8 cellular contexts compared by ENCODE assay signal in the genomic region with DNA sequence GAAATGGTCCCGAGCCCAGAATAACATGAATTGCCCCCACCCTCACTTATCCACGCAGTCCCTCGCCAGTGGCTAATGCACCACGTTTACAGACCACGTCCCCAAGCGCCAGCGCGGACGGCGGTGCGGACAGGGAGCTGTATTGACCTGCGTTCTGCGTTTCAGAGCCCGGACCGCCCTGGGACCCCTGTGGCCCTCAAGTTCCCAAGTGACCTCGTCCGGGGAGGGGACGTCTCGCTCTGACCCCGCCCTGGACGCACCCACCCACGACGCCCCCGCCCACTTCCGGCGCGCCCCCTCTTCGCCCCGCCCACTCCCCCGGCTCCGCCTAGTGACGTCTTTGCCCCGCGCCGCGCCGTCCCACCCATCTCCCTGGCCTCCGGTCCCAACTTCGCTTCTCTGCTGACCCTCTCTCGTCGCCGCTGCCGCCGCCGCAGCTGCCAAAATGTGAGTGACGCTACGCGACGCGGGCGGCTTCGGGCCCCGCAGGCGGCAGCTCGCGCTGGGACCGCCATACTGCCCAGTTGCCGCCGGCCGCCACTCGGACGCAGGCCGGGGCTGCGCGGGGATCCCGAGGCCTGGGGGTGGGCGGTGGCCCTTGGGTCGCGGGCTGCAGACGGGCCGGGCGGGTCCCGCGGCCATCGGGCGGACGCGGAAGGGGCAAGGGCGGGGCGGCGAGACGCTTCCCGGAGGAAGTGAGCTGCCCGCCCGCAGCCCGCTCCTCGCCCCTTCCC. TPM values are rescaled to one million over a fixed set of nuclear protein-coding genes. Genes with fewer than 3 reads are reported as not detected.
A peak's percentile ranks its signal among the peaks of the same experiment; 100 is the strongest.
DNase-seq lines count a peak whose midpoint lies in the region; ATAC-seq and TF ChIP-seq lines count a peak whose summit lies in the region.

A gene with protein sequence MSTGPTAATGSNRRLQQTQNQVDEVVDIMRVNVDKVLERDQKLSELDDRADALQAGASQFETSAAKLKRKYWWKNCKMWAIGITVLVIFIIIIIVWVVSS (plus strand): TSS at position 358 of the 734 bp plus-strand sequence. CDS start 88 bp downstream, at position 446.

- TF ChIP-seq CTCF in Calu3 (IDR thresholded peaks at IDR 0.05; ENCODE audit: unreplicated experiment) (no peak), IMR-90 (conservative IDR thresholded peaks at IDR 0.05; ENCODE audit: low read depth, low read length) (no peak), foreskin fibroblast (IDR thresholded peaks at IDR 0.05; ENCODE audit: low read depth, low read length) (no peak)

- peak within 1 kb of the TSS; percentile 73 for H3K27ac Mint-ChIP-seq in Calu3 (ENCODE audit: unreplicated experiment)

- no peak for TF ChIP-seq RAD21 in IMR-90 (IDR thresholded peaks at IDR 0.05; ENCODE audit: low read length)

- CTCF ChIA-PET in Calu3 (lab: Charles Lee) = no interaction called here
- CTCF ChIA-PET in IMR-90 (lab: Yijun Ruan, JAX) = interaction anchor here (1.4 kb wide), 1 partner anchor 104 kb away, joined by 3 read pairs; no protein-coding TSS in a partner anchor

- no peaks in the 10 kb centered on the region for H3K9me3 ChIP-seq in IMR-90 (ENCODE audit: control insufficient read depth, insufficient read depth, low read length)
- peaks cover 2% of the 10 kb centered on the region for H3K9me3 ChIP-seq in neuron (ENCODE audit: low read length)

- 0 out of 2 replicates have a peak within 1 kb of the TSS, but pooled peaks have one; percentile 47 for H2BK120ac ChIP-seq in IMR-90 (ENCODE audit: low read depth, low read length)

- H3K4me1 Mint-ChIP-seq in Calu3 (ENCODE audit: low read depth, unreplicated experiment) = peaks cover 19% of the 10 kb centered on the region

- H2AFZ ChIP-seq in IMR-90 (replicated peaks; ENCODE audit: low read length, poor library complexity) (peak within 1 kb of the TSS; percentile 95), neuron (ENCODE audit: low read depth, low read length) (peak within 1 kb of the TSS; percentile 77)

- peak within 1 kb of the TSS; percentile 90 for H3K4me3 Mint-ChIP-seq in Calu3 (ENCODE audit: low read depth, unreplicated experiment)

- DNase-seq in Calu3 (peak; percentile 84), IMR-90 (peak; percentile 67), SHP77 treated with DMSO at 0.1 percent for 48 hours (lab: John Stamatoyannopoulos, UW) (peak; percentile 27), activated gamma-delta T cell (lab: John Stamatoyannopoulos, UW) (peak; percentile 73), foreskin fibroblast (peak; percentile 75 to 92), stromal cell of bone marrow (ENCODE audit: low read depth) (peak; percentile 43)

- H4K5ac ChIP-seq in IMR-90 (ENCODE audit: low read depth, low read length) = peak within 1 kb of the TSS; percentile 98

- 0% methylated on average over 15 of the region's 87 CpGs; no CpG with 5 or more reads in 1 of the 2 experiments for WGBS in IMR-90 (ENCODE audit: extremely low coverage in 2 of 2, insufficient read length in 1 of 2), 2 experiments

- H3K9me3 Mint-ChIP-seq in Calu3 (ENCODE audit: low read depth, unreplicated experiment) = no peaks in the 10 kb centered on the region

- H2AK5ac ChIP-seq in IMR-90 (ENCODE audit: low read depth, low read length) = peak within 1 kb of the TSS; percentile 83; the same call in 1 of the 2 replicates

- POLR2A ChIA-PET in IMR-90 (lab: Charles Lee; ENCODE audit: unreplicated experiment) = no interaction called here

- no peak within 1 kb of the TSS for H2BK20ac ChIP-seq in IMR-90 (ENCODE audit: low read depth, low read length)

- H3K18ac ChIP-seq in IMR-90 (ENCODE audit: low read depth, low read length) = peak within 1 kb of the TSS; percentile 91

- H3K9me1 ChIP-seq in IMR-90 (ENCODE audit: insufficient read depth, low read length) = peaks cover 6% of the 10 kb centered on the region; the same call in 1 of the 2 replicates

- dilution Hi-C loops in IMR-90 (cut with HindIII; ENCODE audit: low sequenced_read_pairs, unreplicated experiment) = no loop called here

- H3K56ac ChIP-seq in IMR-90 (ENCODE audit: extremely low read depth, insufficient read depth, low read length) = peak within 1 kb of the TSS; percentile 75; the same call in 1 of the 2 replicates

- peaks cover 16 to 24% of the 10 kb centered on the region in 2 experiments for H3K79me1 ChIP-seq in IMR-90 (ENCODE audit: low read depth in 1 of 2, low read length in 2 of 2)

- in situ Hi-C loops in IMR-90 (cut with MboI; ENCODE audit: low sequenced_read_pairs) = no loop called here

- H3K9ac ChIP-seq in IMR-90 (ENCODE audit: low read depth, low read length) = peak within 1 kb of the TSS; percentile 95

- H3K4me1 ChIP-seq in IMR-90 (ENCODE audit: control insufficient read depth, insufficient read depth, low read length) (no peaks in the 10 kb centered on the region), neuron (ENCODE audit: insufficient read depth, low read length) (peaks cover 25% of the 10 kb centered on the region)

- H3K27me3 Mint-ChIP-seq in Calu3 (ENCODE audit: unreplicated experiment) = no peaks in the 10 kb centered on the region

- ATAC-seq in GM21381 (IDR thresholded peaks at IDR 0.05; ENCODE audit: unreplicated experiment) = peak; percentile 83
- peak; percentile 95 for ATAC-seq in IMR-90 (ENCODE audit: low read depth)

- H4K91ac ChIP-seq in IMR-90 (ENCODE audit: insufficient read depth, low read depth, low read length) = peak within 1 kb of the TSS; percentile 86

- H2BK5ac ChIP-seq in IMR-90 (ENCODE audit: low read depth, low read length, poor library complexity, severe bottlenecking) = peak within 1 kb of the TSS; percentile 68

- BruUV-seq in Calu3 (replicated peaks; lab: Mats Ljungman, UMichigan) (no TSS peak), IMR-90 (replicated peaks; lab: Mats Ljungman, UMichigan) (no TSS peak)

- peak within 1 kb of the TSS; percentile 97 for H3K4me2 ChIP-seq in IMR-90 (ENCODE audit: low read depth, low read length)

- peak within 1 kb of the TSS; percentile 94 for H2AK9ac ChIP-seq in IMR-90 (replicated peaks; ENCODE audit: low read depth, low read length, poor library complexity)

- peak within 1 kb of the TSS; percentile 36 for H3K23ac ChIP-seq in IMR-90 (ENCODE audit: low read depth, low read length)

- peak within 1 kb of the TSS; percentile 76 for H3K27ac ChIP-seq in IMR-90 (ENCODE audit: insufficient read depth, low read length)

- peak; percentile 47; the same call in 1 of the 2 replicates for TF ChIP-seq POLR2A in IMR-90 (IDR thresholded peaks at IDR 0.05; ENCODE audit: low read depth, low read length)

- H3K36me3 ChIP-seq in IMR-90 (ENCODE audit: control insufficient read depth, insufficient read depth, low read length) (peaks cover 2% of the 10 kb centered on the region; the same call in 1 of the 2 replicates), neuron (ENCODE audit: insufficient read depth, low read length) (peaks cover 34% of the 10 kb centered on the region)

- H2BK15ac ChIP-seq in IMR-90 (ENCODE audit: low read depth, low read length) = 0 out of 3 replicates have a peak within 1 kb of the TSS, but pooled peaks have one; percentile 6

- H4K20me1 ChIP-seq in IMR-90 (ENCODE audit: insufficient read depth, low read length) = peaks cover 6% of the 10 kb centered on the region; the same call in 1 of the 2 replicates

- peak within 1 kb of the TSS; percentile 74 for H3K4ac ChIP-seq in IMR-90 (ENCODE audit: low read depth, low read length)

- intact Hi-C loops in Calu3 (cut with micrococcal nuclease; ENCODE audit: unreplicated experiment) (no loop called here), IMR-90 (cut with micrococcal nuclease) (no loop called here)

- peaks cover 21% of the 10 kb centered on the region for H3K36me3 Mint-ChIP-seq in Calu3 (ENCODE audit: insufficient read depth, unreplicated experiment)

- peaks cover 3% of the 10 kb centered on the region; the same call in 1 of the 2 replicates for H3K27me3 ChIP-seq in IMR-90 (ENCODE audit: control insufficient read depth, insufficient read depth, low read length)
- no peaks in the 10 kb centered on the region for H3K27me3 ChIP-seq in neuron (ENCODE audit: insufficient read depth, low read length)

- H3K14ac ChIP-seq in IMR-90 (replicated peaks; ENCODE audit: low read depth, low read length) = peak within 1 kb of the TSS; percentile 89

- H3K4me3 ChIP-seq in IMR-90 (ENCODE audit: insufficient read depth, low read depth, low read length) (peak within 1 kb of the TSS; percentile 97), foreskin fibroblast (ENCODE audit: low read depth in 1 of 2, low read length in 2 of 2) (peak within 1 kb of the TSS; percentile 86 to 89), neuron (ENCODE audit: low read length) (peak within 1 kb of the TSS; percentile 92)

- peak within 1 kb of the TSS; percentile 98 to 99 for H4K8ac ChIP-seq in IMR-90 (ENCODE audit: low read depth in 2 of 2, low read length in 2 of 2)

TF ChIP-seq in IMR-90, 13 proteins besides CTCF, POLR2A, EP300 and RAD21:
- TF ChIP-seq RFX5 (IDR thresholded peaks at IDR 0.05; ENCODE audit: low read depth, low read length) (no peak), RCOR1 (IDR thresholded peaks at IDR 0.05; ENCODE audit: insufficient replicate concordance, low read length) (no peak), SMC3 (IDR thresholded peaks at IDR 0.05; ENCODE audit: low read depth, low read length) (no peak), MAZ (IDR thresholded peaks at IDR 0.05; ENCODE audit: borderline replicate concordance, low read depth, low read length) (peak; percentile 62; the same call in 1 of the 2 replicates), NFE2L2 (IDR thresholded peaks at IDR 0.05; ENCODE audit: low read depth, low read length) (no peak), BHLHE40 (IDR thresholded peaks at IDR 0.05; ENCODE audit: low read depth, low read length) (no peak), MXI1 (IDR thresholded peaks at IDR 0.05; ENCODE audit: borderline replicate concordance, low read depth, low read length) (0 out of 2 replicates have a peak, but pooled peaks have one; percentile 10)

RNA-seq across cellular contexts. Expression of the gene that starts here (rescaled TPM):
- 57.8 and 65.9 TPM in 2 replicates for total RNA-seq in Calu3 (2022)
- 280 and 354 TPM in 2 replicates for total RNA-seq in IMR-90 (2012; rRNA removed)
- 88.0 and 99.1 TPM in 2 replicates for polyA plus RNA-seq in IMR-90 (2012; rRNA removed)
- 26.1 and 32.5 TPM in 2 replicates for polyA plus RNA-seq in IMR-90 (2012; cell fraction: cytosol; rRNA removed)
- 7.1 and 46.0 TPM in 2 replicates for polyA plus RNA-seq in IMR-90 (2012; cell fraction: nucleus; rRNA removed; ENCODE audit: low replicate concordance)

Comparison
In these comparisons a context has a peak if more than half of its experiments do, and no peak if none do; other contexts are left out.
1. Peak in every context shown above with its lines: DNase-seq, ATAC-seq, H3K4me3 ChIP-seq and H3K27ac ChIP-seq.
2. DNase-seq: peak in every context shown above with its lines; median percentile 84 in Calu3; 84 in foreskin fibroblast; 73 in activated gamma-delta T cell; 67 in IMR-90; 43 in stromal cell of bone marrow; 27 in SHP77 treated with DMSO at 0.1 percent for 48 hours.